Comparison of ENCODE assay signal across 8 cellular contexts in genomic region chr3:105518806-105519418, GRCh38.
A peak's percentile ranks its signal among the peaks of the same experiment; 100 is the strongest.
DNase-seq lines count a peak whose midpoint lies in the region; ATAC-seq and TF ChIP-seq lines count a peak whose summit lies in the region.

No MANE protein-coding gene starts in this region.

- H3K36me3 ChIP-seq in ascending aorta (no peaks in the 10 kb centered on the region), spleen (peaks cover 0 to 2% (median 0%) of the 10 kb centered on the region in 6 donors)

- H3K27me3 ChIP-seq in ascending aorta (no peaks in the 10 kb centered on the region), spleen (replicated peaks in 1 of 7) (no peaks in the 10 kb centered on the region)

- 2 to 3% (median 3%) methylated on average over 4 of the region's 4 CpGs for WGBS in spleen, 5 donors

- peak; percentile 14 for DNase-seq in activated CD4-positive, alpha-beta T cell treated with anti-CD3 and anti-CD28 coated beads for 48 hours
- no peak for DNase-seq in activated CD4-positive, alpha-beta T cell treated with anti-CD3 and anti-CD28 coated beads for 1 hour
- DNase-seq in GM20000 (ENCODE audit: low spot score) (peak; percentile 44), NCI-H69 (lab: John Stamatoyannopoulos, UW) (peak; percentile 74), ascending aorta (ENCODE audit: low spot score in 2 of 2) (no peak), hippocampal formation (lab: John Stamatoyannopoulos, UW) (peak; percentile 27 to 88), spleen (no peak)

- no peak for TF ChIP-seq CTCF in GM20000 (IDR thresholded peaks at IDR 0.05; ENCODE audit: extremely low read depth, missing control alignments)
- peak; percentile 40 to 72 (median 46) for TF ChIP-seq CTCF in ascending aorta (IDR thresholded peaks at IDR 0.05)
- peak in 10 of 11 experiments; percentile 32 to 69 (median 54) for TF ChIP-seq CTCF in spleen (IDR thresholded peaks at IDR 0.05 in 8 of 11, conservative IDR thresholded peaks at IDR 0.05 in 3 of 11)

- no peak for TF ChIP-seq POLR2A in spleen (IDR thresholded peaks at IDR 0.05)

- H3K4me1 ChIP-seq in ascending aorta (peaks cover 0 to 4% of the 10 kb centered on the region in 2 donors), spleen (peaks cover 0 to 7% (median 0%) of the 10 kb centered on the region in 6 donors)

- H3K27ac ChIP-seq in ascending aorta (no peak overlapping the region), spleen (no peak overlapping the region)

- peak; percentile 86 for ATAC-seq in HG03520 (IDR thresholded peaks at IDR 0.05; ENCODE audit: unreplicated experiment)

- H3K9me3 ChIP-seq in ascending aorta (no peaks in the 10 kb centered on the region), spleen (no peaks in the 10 kb centered on the region)

- H3K4me3 ChIP-seq in ascending aorta (no peak overlapping the region), spleen (no peak overlapping the region)

- intact Hi-C loops in ascending aorta (cut with DNase I) = loop anchor here (2.0 to 5.0 kb wide), 2 partner anchors 152 to 1246 kb away; partner anchors contain the start of gene ALCAM
- intact Hi-C loops in spleen (cut with DNase I; ENCODE audit: low total_unique reads) = loop anchor here (10.0 kb wide), 1 partner anchor 954 kb away; no protein-coding TSS in a partner anchor

Comparison
In these comparisons a context has a peak if more than half of its experiments do, and no peak if none do; other contexts are left out.
1. DNase-seq: peak in activated CD4-positive, alpha-beta T cell treated with anti-CD3 and anti-CD28 coated beads for 48 hours (single experiment), GM20000 (single experiment), NCI-H69 (single experiment) and hippocampal formation (2 of 2); none in activated CD4-positive, alpha-beta T cell treated with anti-CD3 and anti-CD28 coated beads for 1 hour (single experiment), ascending aorta (0 of 2) and spleen (single experiment).